10 cellular contexts compared by ENCODE assay signal in the genomic region with DNA sequence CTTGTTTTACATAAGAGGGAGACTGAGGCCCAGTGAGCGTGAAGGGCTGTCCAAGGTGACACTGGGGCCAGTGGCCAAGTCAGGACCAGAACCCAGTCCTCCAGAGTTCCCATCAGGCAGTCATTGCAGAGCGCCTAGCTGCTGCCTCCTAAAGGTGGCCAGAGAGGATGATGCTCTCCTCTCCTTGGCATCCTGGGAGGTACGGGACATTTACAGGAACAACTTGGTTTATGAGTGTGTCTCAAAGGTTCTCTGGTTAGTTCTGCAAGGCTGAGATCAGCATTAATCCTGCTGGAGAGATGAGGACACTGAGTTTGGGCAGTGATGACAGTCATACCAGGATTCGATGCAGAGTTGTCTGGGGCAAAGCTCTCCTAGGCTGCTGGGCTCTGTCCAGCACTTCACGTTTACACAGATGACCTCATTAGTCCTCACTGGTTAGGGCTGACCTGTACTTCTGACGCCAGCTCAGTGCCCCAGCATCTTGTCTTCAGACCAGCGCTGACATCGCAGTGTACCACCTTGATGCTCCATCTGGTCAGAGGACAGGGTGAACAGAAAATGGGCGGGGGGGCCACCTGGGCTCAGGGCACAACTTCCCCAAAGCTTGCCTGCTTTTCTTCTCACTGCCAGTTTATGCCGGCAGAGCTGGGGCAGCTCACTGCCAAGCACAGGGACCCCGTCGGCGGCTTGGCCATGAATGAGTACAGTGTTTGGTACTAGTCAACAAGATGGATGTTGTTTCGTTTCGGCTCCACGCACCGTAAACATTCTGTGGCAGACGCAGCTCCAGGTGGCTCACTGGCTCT.
DNase-seq lines count a peak whose midpoint lies in the region; ATAC-seq and TF ChIP-seq lines count a peak whose summit lies in the region.
"Had no signal": no experiment of that assay in that cellular context is flagged by ENCODE, and none has a peak within 500 bp of the region (broad histone marks: within the 10 kb centered on the region; RNA-seq: fewer than 3 reads in every experiment).

No MANE protein-coding gene starts in this region.

- H3K4me1 ChIP-seq in A673 (ENCODE audit: insufficient read depth, low read length, poor library complexity, severe bottlenecking) = no peaks in the 10 kb centered on the region

- H3K27me3 ChIP-seq in A673 (replicated peaks; ENCODE audit: insufficient read depth, low read depth, low read length, poor library complexity) = no peaks in the 10 kb centered on the region

- no peak for TF ChIP-seq CTCF in A673 (conservative IDR thresholded peaks at IDR 0.05; ENCODE audit: low read depth, low read length)

- ATAC-seq in stimulated activated effector memory CD8-positive, alpha-beta T cell treated with anti-CD3 and anti-CD28 coated beads, Interleukin-12 subunit alpha, Interleukin-12 subunit beta, amount 100 ng/mL, for 72 hours = no peak

- intact Hi-C loops in A673 (cut with micrococcal nuclease; ENCODE audit: unreplicated experiment) = no loop called here

- CTCF ChIA-PET in A673 (lab: Charles Lee) = no interaction called here

- no peaks in the 10 kb centered on the region for H3K36me3 Mint-ChIP-seq in stimulated activated effector memory CD8-positive, alpha-beta T cell treated with anti-CD3 and anti-CD28 coated beads, Interleukin-12 subunit alpha, Interleukin-12 subunit beta, amount 100 ng/mL, for 72 hours

- no peak overlapping the region for H3K4me3 Mint-ChIP-seq in stimulated activated effector memory CD8-positive, alpha-beta T cell treated with anti-CD3 and anti-CD28 coated beads, Interleukin-12 subunit alpha, Interleukin-12 subunit beta, amount 100 ng/mL, for 72 hours
- H3K4me3 Mint-ChIP-seq: activated B cell treated with CpG ODN at 0.5 μM for 24 hours had no signal

- peak; percentile 12 for DNase-seq in activated CD4-positive, CD25-positive, alpha-beta regulatory T cell treated with anti-CD3 and anti-CD28 coated beads, Interleukin-2, amount 50 U/mL, for 72 hours
- no peak for DNase-seq in activated CD4-positive, CD25-positive, alpha-beta regulatory T cell (lab: John Stamatoyannopoulos, UW)
- DNase-seq in amygdala (lab: John Stamatoyannopoulos, UW) (peak in 41 of 56 donors; percentile 9 to 71 (median 34)), islet precursor cell (peak; percentile 58), A673 (ENCODE audit: low spot score) (no peak), iPS-NIHi7 (ENCODE audit: extremely low spot score) (no peak)
- DNase-seq in stimulated activated effector memory CD8-positive, alpha-beta T cell treated with anti-CD3 and anti-CD28 coated beads, Interleukin-12 subunit alpha, Interleukin-12 subunit beta, amount 100 ng/mL, for 72 hours (ENCODE audit: low spot score in 2 of 2) = no peak
- DNase-seq: activated B cell treated with CpG ODN at 0.5 μM for 24 hours, NCI-H187 treated with DMSO at 0.1 percent for 48 hours had no signal

- BruUV-seq in A673 (replicated peaks; lab: Mats Ljungman, UMichigan) = no TSS peak

- POLR2A ChIA-PET in A673 (lab: Charles Lee; ENCODE audit: low non-redundant PET) = no interaction called here

- H3K27ac Mint-ChIP-seq in stimulated activated effector memory CD8-positive, alpha-beta T cell treated with anti-CD3 and anti-CD28 coated beads, Interleukin-12 subunit alpha, Interleukin-12 subunit beta, amount 100 ng/mL, for 72 hours = no peak overlapping the region
- H3K27ac Mint-ChIP-seq: activated B cell treated with CpG ODN at 0.5 μM for 24 hours had no signal

- H3K4me3 ChIP-seq in A673 (ENCODE audit: low read depth, low read length, poor library complexity, severe bottlenecking) = no peak overlapping the region

- H3K9me3 Mint-ChIP-seq in stimulated activated effector memory CD8-positive, alpha-beta T cell treated with anti-CD3 and anti-CD28 coated beads, Interleukin-12 subunit alpha, Interleukin-12 subunit beta, amount 100 ng/mL, for 72 hours = no peaks in the 10 kb centered on the region
- H3K9me3 Mint-ChIP-seq: activated B cell treated with CpG ODN at 0.5 μM for 24 hours had no signal

- no peaks in the 10 kb centered on the region for H3K36me3 ChIP-seq in A673 (ENCODE audit: insufficient read depth, low read length, poor library complexity, severe bottlenecking)

- no peaks in the 10 kb centered on the region for H3K4me1 Mint-ChIP-seq in stimulated activated effector memory CD8-positive, alpha-beta T cell treated with anti-CD3 and anti-CD28 coated beads, Interleukin-12 subunit alpha, Interleukin-12 subunit beta, amount 100 ng/mL, for 72 hours
- H3K4me1 Mint-ChIP-seq: activated B cell treated with CpG ODN at 0.5 μM for 24 hours had no signal

- H3K27ac ChIP-seq in temporal lobe (ENCODE audit: low read depth, low read length) (peak overlapping the region; percentile 71), A673 (ENCODE audit: low read depth, low read length, poor library complexity, severe bottlenecking) (no peak overlapping the region)

- H3K9me3 ChIP-seq in A673 (ENCODE audit: low read depth, low read length, poor library complexity, severe bottlenecking) = no peaks in the 10 kb centered on the region

Comparison
In these comparisons a context has a peak if more than half of its experiments do, and no peak if none do; other contexts are left out.
1. DNase-seq: peak in activated CD4-positive, CD25-positive, alpha-beta regulatory T cell treated with anti-CD3 and anti-CD28 coated beads, Interleukin-2, amount 50 U/mL, for 72 hours (single experiment), amygdala (41 of 56) and islet precursor cell (single experiment); none in activated CD4-positive, CD25-positive, alpha-beta regulatory T cell (0 of 4), A673 (single experiment), stimulated activated effector memory CD8-positive, alpha-beta T cell treated with anti-CD3 and anti-CD28 coated beads, Interleukin-12 subunit alpha, Interleukin-12 subunit beta, amount 100 ng/mL, for 72 hours (0 of 2) and iPS-NIHi7 (single experiment).